1 cellular context compared by ENCODE assay signal in the genomic region with DNA sequence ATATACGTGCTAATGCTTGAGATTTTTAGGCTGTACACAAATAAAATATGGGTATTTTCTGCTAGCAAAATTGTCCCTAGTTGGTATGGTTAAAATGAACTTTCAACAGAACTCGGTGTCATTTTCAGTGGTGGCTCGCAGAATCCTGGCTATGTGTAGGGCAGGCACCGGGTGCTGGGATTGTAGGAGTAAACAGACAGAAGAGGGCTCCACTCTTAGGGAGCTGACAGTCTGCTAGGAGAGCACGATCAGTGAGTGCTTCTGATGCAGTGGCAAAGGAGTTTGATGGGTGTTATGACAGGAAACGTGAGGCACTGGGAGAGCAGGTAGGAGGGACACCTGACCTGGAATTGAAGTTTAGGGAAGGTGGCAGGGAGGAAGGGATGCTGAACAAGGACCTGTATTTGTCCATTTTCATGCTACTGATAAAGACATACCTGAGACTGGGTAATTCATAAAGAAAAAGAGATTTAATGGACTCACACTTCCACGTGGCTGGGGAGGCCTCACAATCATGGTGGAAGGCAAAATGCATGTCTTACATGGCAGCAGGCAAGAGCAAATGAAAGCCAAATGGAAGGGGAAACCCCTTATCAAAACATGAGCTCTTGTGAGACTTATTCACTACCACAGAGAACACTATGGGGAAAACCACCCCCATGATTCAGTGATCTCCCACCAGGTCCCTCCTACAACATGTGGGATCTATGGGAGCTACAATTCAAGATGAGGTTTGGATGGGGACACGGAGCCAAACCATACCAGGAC.
TF ChIP-seq lines count a peak whose summit lies in the region.

No MANE protein-coding gene starts in this region.

TF ChIP-seq in HepG2, 621 proteins besides CTCF, POLR2A, EP300 and RAD21 (continued from another document):
- TF ChIP-seq, protein P1, sequence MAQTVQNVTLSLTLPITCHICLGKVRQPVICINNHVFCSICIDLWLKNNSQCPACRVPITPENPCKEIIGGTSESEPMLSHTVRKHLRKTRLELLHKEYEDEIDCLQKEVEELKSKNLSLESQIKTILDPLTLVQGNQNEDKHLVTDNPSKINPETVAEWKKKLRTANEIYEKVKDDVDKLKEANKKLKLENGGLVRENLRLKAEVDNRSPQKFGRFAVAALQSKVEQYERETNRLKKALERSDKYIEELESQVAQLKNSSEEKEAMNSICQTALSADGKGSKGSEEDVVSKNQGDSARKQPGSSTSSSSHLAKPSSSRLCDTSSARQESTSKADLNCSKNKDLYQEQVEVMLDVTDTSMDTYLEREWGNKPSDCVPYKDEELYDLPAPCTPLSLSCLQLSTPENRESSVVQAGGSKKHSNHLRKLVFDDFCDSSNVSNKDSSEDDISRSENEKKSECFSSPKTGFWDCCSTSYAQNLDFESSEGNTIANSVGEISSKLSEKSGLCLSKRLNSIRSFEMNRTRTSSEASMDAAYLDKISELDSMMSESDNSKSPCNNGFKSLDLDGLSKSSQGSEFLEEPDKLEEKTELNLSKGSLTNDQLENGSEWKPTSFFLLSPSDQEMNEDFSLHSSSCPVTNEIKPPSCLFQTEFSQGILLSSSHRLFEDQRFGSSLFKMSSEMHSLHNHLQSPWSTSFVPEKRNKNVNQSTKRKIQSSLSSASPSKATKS (CRISPR knock-in tag; IDR thresholded peaks at IDR 0.05), result no peak
